1 cellular context compared by ENCODE assay signal in genomic region chr6:45294065-45294701, GRCh38. TPM values are rescaled to one million over a fixed set of nuclear protein-coding genes. Genes with fewer than 3 reads are reported as not detected.
"Had no signal": no experiment of that assay in that cellular context is flagged by ENCODE, and none has a peak within 500 bp of the region (broad histone marks: within the 10 kb centered on the region; RNA-seq: fewer than 3 reads in every experiment).

No MANE protein-coding gene starts in this region.

RNA-seq across cellular contexts. Expression of gene RUNX2, which starts 33.9 kb away (rescaled TPM):
- total RNA-seq: dermis microvascular lymphatic vessel endothelial cell had no signal
